Comparison of ENCODE assay signal across 17 cellular contexts in genomic region chr9:88291853-88292252, GRCh38.
DNase-seq lines count a peak whose midpoint lies in the region; ATAC-seq, FAIRE-seq and TF ChIP-seq lines count a peak whose summit lies in the region.
"Had no signal": no experiment of that assay in that cellular context is flagged by ENCODE, and none has a peak within 500 bp of the region (broad histone marks: within the 10 kb centered on the region; RNA-seq: fewer than 3 reads in every experiment).

No MANE protein-coding gene starts in this region.

- WGBS in K562 (ENCODE audit: insufficient coverage, low coverage, missing lambda C conversion rate): 0% methylated on average over 4 of the region's 5 CpGs

- no peak for FAIRE-seq in K562 (lab: Jason Lieb, UNC)
- FAIRE-seq: H54, HTR-8/SVneo had no signal

- no peaks in the 10 kb centered on the region for H3K9me1 ChIP-seq in K562 (ENCODE audit: control insufficient read depth, insufficient read depth, low read length)

- CTCF ChIA-PET in K562 (lab: Yijun Ruan, JAX; ENCODE audit: low intra/inter-chr PET ratio): no interaction called here

- no peaks in the 10 kb centered on the region for H3K79me2 ChIP-seq in K562 (ENCODE audit: control insufficient read depth, insufficient read depth, low read length)
- no peaks in the 10 kb centered on the region for H3K79me2 ChIP-seq in neural progenitor cell (ENCODE audit: low read depth)

- H3K4me3 Mint-ChIP-seq in neural progenitor cell: no peak overlapping the region
- H3K4me3 Mint-ChIP-seq: CD8-positive, alpha-beta memory T cell had no signal

- no peaks in the 10 kb centered on the region for H4K20me1 ChIP-seq in K562 (replicated peaks; ENCODE audit: control insufficient read depth, insufficient read depth, low read length)
- no peaks in the 10 kb centered on the region for H4K20me1 ChIP-seq in neural progenitor cell (ENCODE audit: low read depth)
- H4K20me1 ChIP-seq: BLaER1 had no signal

- no peak overlapping the region for H3K27ac Mint-ChIP-seq in neural progenitor cell

- H3K27ac ChIP-seq in K562 (ENCODE audit: extremely low read depth, low read depth, low read length) (no peak overlapping the region), neural progenitor cell (no peak overlapping the region)
- H3K27ac ChIP-seq: BLaER1, GM23248 had no signal

- TF ChIP-seq POLR2A in K562 (conservative IDR thresholded peaks at IDR 0.05): no peak

- no peak overlapping the region for H3K4me3 ChIP-seq in K562
- no peak overlapping the region for H3K4me3 ChIP-seq in neural progenitor cell
- H3K4me3 ChIP-seq: BLaER1, GM23248 had no signal

- H3K9me3 Mint-ChIP-seq in neural progenitor cell: no peaks in the 10 kb centered on the region
- H3K9me3 Mint-ChIP-seq: CD8-positive, alpha-beta memory T cell had no signal

- no peak for ATAC-seq in left ventricle myocardium superior
- no peak for ATAC-seq in K562
- ATAC-seq in GM18511 (IDR thresholded peaks at IDR 0.05; ENCODE audit: unreplicated experiment): no peak
- ATAC-seq: HCT116 had no signal

- H3K4me1 ChIP-seq in K562 (replicated peaks in 1 of 2; ENCODE audit: control insufficient read depth in 2 of 2, insufficient read depth in 2 of 2, low read length in 2 of 2): no peaks in the 10 kb centered on the region; a peak in 1 of 5 replicates
- H3K4me1 ChIP-seq in neural progenitor cell: no peaks in the 10 kb centered on the region
- H3K4me1 ChIP-seq: BLaER1 had no signal

- POLR2A ChIA-PET in K562 (lab: Yijun Ruan, JAX): no interaction called here

- H3K27me3 ChIP-seq in K562 (ENCODE audit: control insufficient read depth in 2 of 2, insufficient read depth in 2 of 2, low read length in 2 of 2) (no peaks in the 10 kb centered on the region; a peak in 1 of 5 replicates), neural progenitor cell (no peaks in the 10 kb centered on the region)
- H3K27me3 ChIP-seq: BLaER1 had no signal

- no peak overlapping the region; the same call in 1 of the 2 replicates for H3K4me2 ChIP-seq in K562 (ENCODE audit: insufficient read depth, low read length)
- no peak overlapping the region for H3K4me2 ChIP-seq in neural progenitor cell
- H3K4me2 ChIP-seq: BLaER1 had no signal

- H2AFZ ChIP-seq in K562 (ENCODE audit: low read depth, low read length): no peak overlapping the region
- no peak overlapping the region for H2AFZ ChIP-seq in neural progenitor cell (replicated peaks)
- H2AFZ ChIP-seq: GM23248 had no signal

- TF ChIP-seq EP300 in K562 (IDR thresholded peaks at IDR 0.05; ENCODE audit: low read length): peak; percentile 75

- H3K36me3 Mint-ChIP-seq in neural progenitor cell: no peaks in the 10 kb centered on the region
- H3K36me3 Mint-ChIP-seq: CD8-positive, alpha-beta memory T cell had no signal

- H3K9me3 ChIP-seq in K562 (replicated peaks; ENCODE audit: control insufficient read depth, insufficient read depth, low read depth, low read length): no peaks in the 10 kb centered on the region
- no peaks in the 10 kb centered on the region for H3K9me3 ChIP-seq in neural progenitor cell (ENCODE audit: low read depth)
- H3K9me3 ChIP-seq: BLaER1 had no signal

- H3K36me3 ChIP-seq in K562 (ENCODE audit: control insufficient read depth, insufficient read depth, low read length): no peaks in the 10 kb centered on the region
- no peaks in the 10 kb centered on the region for H3K36me3 ChIP-seq in neural progenitor cell
- H3K36me3 ChIP-seq: BLaER1 had no signal

- TF ChIP-seq CTCF in K562 (IDR thresholded peaks at IDR 0.05 in 2 of 3, conservative IDR thresholded peaks at IDR 0.05 in 1 of 3; ENCODE audit: insufficient read depth in 2 of 3, low read depth in 1 of 3, low read length in 3 of 3): no peak
- TF ChIP-seq CTCF in neural progenitor cell (IDR thresholded peaks at IDR 0.05): no peak

- intact Hi-C loops in cardiac septum (cut with DNase I): no loop called here
- intact Hi-C loops in left ventricle myocardium superior (cut with micrococcal nuclease): no loop called here
- intact Hi-C loops in K562 (cut with micrococcal nuclease): no loop called here

- in situ Hi-C loops in K562 (cut with MboI): no loop called here

- BruUV-seq in K562 (replicated peaks; lab: Mats Ljungman, UMichigan): no TSS peak

- H3K9ac ChIP-seq in K562 (ENCODE audit: insufficient read depth in 1 of 2, low read depth in 2 of 2, low read length in 2 of 2) (no peak overlapping the region), neural progenitor cell (no peak overlapping the region)
- H3K9ac ChIP-seq: BLaER1, GM23248 had no signal

- H3K27me3 Mint-ChIP-seq in neural progenitor cell (ENCODE audit: insufficient read depth, low read depth): peaks cover 3% of the 10 kb centered on the region

- DNase-seq in cardiac septum (ENCODE audit: low spot score): peak; percentile 10
- no peak for DNase-seq in left ventricle myocardium superior
- peak; percentile 10 to 32 (median 21) for DNase-seq in K562 (ENCODE audit: extremely low read depth in 1 of 4, low spot score in 3 of 4)
- peak; percentile 6 for DNase-seq in mesenteric fat pad (ENCODE audit: low spot score)
- DNase-seq in activated T-cell treated with anti-CD3 and anti-CD28 coated beads, Interleukin-2, amount 50 U/mL, for 48 hours: no peak
- no peak for DNase-seq in neural progenitor cell (ENCODE audit: low spot score)
- DNase-seq: 8988T; AML-193; CD8-positive, alpha-beta memory T cell; DMS53; GF-D8; GM23248 had no signal

- no peaks in the 10 kb centered on the region for H3F3A ChIP-seq in neural progenitor cell (ENCODE audit: low read depth)

- TF ChIP-seq RAD21 in K562 (CRISPR knock-in tag; conservative IDR thresholded peaks at IDR 0.05 in 1 of 2, IDR thresholded peaks at IDR 0.05 in 1 of 2): no peak

- no peaks in the 10 kb centered on the region for H3K4me1 Mint-ChIP-seq in neural progenitor cell
- H3K4me1 Mint-ChIP-seq: CD8-positive, alpha-beta memory T cell had no signal

TF ChIP-seq in K562, 482 proteins besides CTCF, POLR2A, EP300 and RAD21 (continues in another document):
- TF ChIP-seq TOE1 (IDR thresholded peaks at IDR 0.05; ENCODE audit: borderline replicate concordance) (no peak), TOE1 (CRISPR knock-in tag; IDR thresholded peaks at IDR 0.05; ENCODE audit: borderline replicate concordance, low read depth) (no peak), GTF2E2 (tag; IDR thresholded peaks at IDR 0.05) (no peak), ZHX1 (conservative IDR thresholded peaks at IDR 0.05; ENCODE audit: low read length) (no peak), KLF16 (IDR thresholded peaks at IDR 0.05) (peak; percentile 76), FOXM1 (IDR thresholded peaks at IDR 0.05; ENCODE audit: low read depth) (peak; percentile 84; the same call in 1 of the 2 replicates), FOXM1 (CRISPR knock-in tag; IDR thresholded peaks at IDR 0.05; ENCODE audit: low read depth) (no peak), SMARCA4 (IDR thresholded peaks at IDR 0.05) (peak; percentile 36; the same call in 1 of the 2 replicates), POLR2AphosphoS5 (IDR thresholded peaks at IDR 0.05; ENCODE audit: control insufficient read depth, insufficient read depth, low read depth, low read length) (0 out of 2 replicates have a peak, but pooled peaks have one; percentile 27), SMARCE1 (IDR thresholded peaks at IDR 0.05) (peak; percentile 26; the same call in 1 of the 2 replicates), HDAC6 (IDR thresholded peaks at IDR 0.05; ENCODE audit: low read depth, low read length) (no peak), MEIS2 (IDR thresholded peaks at IDR 0.05; ENCODE audit: partially characterized antibody) (peak; percentile 37), HES1 (IDR thresholded peaks at IDR 0.05; ENCODE audit: low read depth) (peak; percentile 75), MTA1 (IDR thresholded peaks at IDR 0.05; ENCODE audit: borderline replicate concordance) (0 out of 2 replicates have a peak, but pooled peaks have one; percentile 47), ZNF766 (CRISPR knock-in tag; conservative IDR thresholded peaks at IDR 0.05) (0 out of 2 replicates have a peak, but pooled peaks have one; percentile 63), TRIM24 (IDR thresholded peaks at IDR 0.05) (peak; percentile 70 to 89), ZNF589 (CRISPR knock-in tag; IDR thresholded peaks at IDR 0.05; ENCODE audit: low read depth) (peak; percentile 94), NUFIP1 (IDR thresholded peaks at IDR 0.05; ENCODE audit: partially characterized antibody) (no peak), FOXJ2 (tag; IDR thresholded peaks at IDR 0.05) (peak; percentile 31; the same call in 1 of the 2 replicates), NFIC (IDR thresholded peaks at IDR 0.05) (peak; percentile 69), TAF9B (IDR thresholded peaks at IDR 0.05; ENCODE audit: partially characterized antibody) (no peak), NFIX (CRISPR knock-in tag; IDR thresholded peaks at IDR 0.05; ENCODE audit: low read depth) (no peak), TCF7 (IDR thresholded peaks at IDR 0.05; ENCODE audit: borderline replicate concordance) (no peak), FOXJ3 (CRISPR knock-in tag; IDR thresholded peaks at IDR 0.05) (no peak)

Comparison
In these comparisons a context has a peak if more than half of its experiments do, and no peak if none do; other contexts are left out.
1. DNase-seq: peak in cardiac septum (single experiment), K562 (4 of 4) and mesenteric fat pad (single experiment); none in left ventricle myocardium superior (single experiment), activated T-cell treated with anti-CD3 and anti-CD28 coated beads, Interleukin-2, amount 50 U/mL, for 48 hours (0 of 2) and neural progenitor cell (single experiment).